Comparison of ENCODE assay signal across 13 cellular contexts in genomic region chr12:67541625-67541991, GRCh38.
DNase-seq lines count a peak whose midpoint lies in the region; ATAC-seq and TF ChIP-seq lines count a peak whose summit lies in the region.
"Had no signal": no experiment of that assay in that cellular context is flagged by ENCODE, and none has a peak within 500 bp of the region (broad histone marks: within the 10 kb centered on the region; RNA-seq: fewer than 3 reads in every experiment).

No MANE protein-coding gene starts in this region.

- H3K36me3 ChIP-seq in CD8-positive, alpha-beta T cell (ENCODE audit: insufficient read depth, low read length) = no peaks in the 10 kb centered on the region

- peak in 3 of 7 experiments; percentile 20 to 62 (median 33) for DNase-seq in CD8-positive, alpha-beta T cell
- DNase-seq in NCI-H1105 treated with DMSO at 0.1 percent for 48 hours (lab: John Stamatoyannopoulos, UW) = peak; percentile 85
- DNase-seq in T-helper 2 cell treated with Interferon-gamma antibody and Interleukin-4, amounts not matched to agents 5 μg/mL and 100 μg/mL, for 36 hours (ENCODE audit: low spot score) = no peak
- no peak for DNase-seq in stimulated activated CD4-positive, alpha-beta T cell treated with anti-CD3 and anti-CD28 coated beads, Interleukin-12 subunit alpha, Interleukin-12 subunit beta, amount 100 ng/mL, for 4 hours
- DNase-seq in AML-193 (lab: John Stamatoyannopoulos, UW) = no peak
- no peak for DNase-seq in MV-4-11 (lab: John Stamatoyannopoulos, UW)
- DNase-seq: effector memory CD8-positive, alpha-beta T cell; small intestine had no signal

- no peaks in the 10 kb centered on the region for H3K27me3 Mint-ChIP-seq in CD8-positive, alpha-beta T cell (ENCODE audit: low read depth)
- H3K27me3 Mint-ChIP-seq in T-helper 2 cell treated with Interferon-gamma antibody and Interleukin-4, amounts not matched to agents 5 μg/mL and 100 μg/mL, for 36 hours (ENCODE audit: low read depth) = peaks cover 7% of the 10 kb centered on the region
- H3K27me3 Mint-ChIP-seq: effector memory CD8-positive, alpha-beta T cell had no signal

- intact Hi-C loops in CD8-positive, alpha-beta T cell (cut with DNase I, micrococcal nuclease) = no loop called here

- POLR2A ChIA-PET in CD8-positive, alpha-beta T cell (lab: Charles Lee) = no interaction called here

- ATAC-seq in CD8-positive, alpha-beta T cell = no peak
- ATAC-seq in GM18519 (IDR thresholded peaks at IDR 0.05; ENCODE audit: low FRiP score, unreplicated experiment) (peak; percentile 13), SK-N-SH treated with all-trans-retinoic acid at 6 μM for 48 hours (no peak)
- ATAC-seq: activated naive CD4-positive, alpha-beta T cell treated with anti-CD3 and anti-CD28 coated beads, Interleukin-2, amount 50 U/mL, for 72 hours; effector memory CD8-positive, alpha-beta T cell; HepG2 had no signal

- no peaks in the 10 kb centered on the region for H3K9me3 ChIP-seq in CD8-positive, alpha-beta T cell (ENCODE audit: low read length)

- CTCF ChIA-PET in CD8-positive, alpha-beta T cell (lab: Charles Lee) = interaction anchor here (0.9 to 1.4 kb wide), 2 partner anchors 101 to 193 kb away, joined by 3 read pairs; no protein-coding TSS in a partner anchor

- TF ChIP-seq CTCF in CD8-positive, alpha-beta T cell (IDR thresholded peaks at IDR 0.05) = no peak

- H3K4me1 ChIP-seq in CD8-positive, alpha-beta T cell (ENCODE audit: insufficient read depth, low read length) = peaks cover 22% of the 10 kb centered on the region

- no peak overlapping the region for H3K4me3 ChIP-seq in CD8-positive, alpha-beta T cell (ENCODE audit: low read depth, low read length)
- H3K4me3 ChIP-seq: hepatocyte had no signal

- no peaks in the 10 kb centered on the region for H3K36me3 Mint-ChIP-seq in CD8-positive, alpha-beta T cell
- no peaks in the 10 kb centered on the region for H3K36me3 Mint-ChIP-seq in T-helper 2 cell treated with Interferon-gamma antibody and Interleukin-4, amounts not matched to agents 5 μg/mL and 100 μg/mL, for 36 hours (ENCODE audit: low read depth)
- H3K36me3 Mint-ChIP-seq: activated naive CD4-positive, alpha-beta T cell treated with anti-CD3 and anti-CD28 coated beads, Interleukin-2, amount 50 U/mL, for 72 hours had no signal

- no peak overlapping the region for H3K27ac ChIP-seq in CD8-positive, alpha-beta T cell (ENCODE audit: low read depth, low read length)
- H3K27ac ChIP-seq: hepatocyte had no signal

- H3K27me3 ChIP-seq in CD8-positive, alpha-beta T cell (ENCODE audit: insufficient read depth, low read length) = no peaks in the 10 kb centered on the region
- H3K27me3 ChIP-seq: hepatocyte had no signal

- H3K9me3 Mint-ChIP-seq in CD8-positive, alpha-beta T cell = no peaks in the 10 kb centered on the region
- H3K9me3 Mint-ChIP-seq in T-helper 2 cell treated with Interferon-gamma antibody and Interleukin-4, amounts not matched to agents 5 μg/mL and 100 μg/mL, for 36 hours = no peaks in the 10 kb centered on the region
- H3K9me3 Mint-ChIP-seq: effector memory CD8-positive, alpha-beta T cell had no signal

- H3K4me3 Mint-ChIP-seq in CD8-positive, alpha-beta T cell = peak overlapping the region; percentile 8
- H3K4me3 Mint-ChIP-seq in T-helper 2 cell treated with Interferon-gamma antibody and Interleukin-4, amounts not matched to agents 5 μg/mL and 100 μg/mL, for 36 hours = peak overlapping the region; percentile 3
- H3K4me3 Mint-ChIP-seq: effector memory CD8-positive, alpha-beta T cell had no signal

- peak overlapping the region; percentile 43 for H3K27ac Mint-ChIP-seq in CD8-positive, alpha-beta T cell
- H3K27ac Mint-ChIP-seq in T-helper 2 cell treated with Interferon-gamma antibody and Interleukin-4, amounts not matched to agents 5 μg/mL and 100 μg/mL, for 36 hours = no peak overlapping the region
- H3K27ac Mint-ChIP-seq: activated naive CD4-positive, alpha-beta T cell treated with anti-CD3 and anti-CD28 coated beads, Interleukin-2, amount 50 U/mL, for 72 hours had no signal

- H3K4me1 Mint-ChIP-seq in CD8-positive, alpha-beta T cell (ENCODE audit: low read depth) = peaks cover 52% of the 10 kb centered on the region
- H3K4me1 Mint-ChIP-seq in T-helper 2 cell treated with Interferon-gamma antibody and Interleukin-4, amounts not matched to agents 5 μg/mL and 100 μg/mL, for 36 hours (ENCODE audit: low read depth) = peaks cover 6% of the 10 kb centered on the region

TF ChIP-seq in SK-N-SH treated with all-trans-retinoic acid at 6 μM for 48 hours, 23 proteins besides CTCF, POLR2A, EP300 and RAD21:
- no peak for TF ChIP-seq PPARA (CRISPR knock-in tag; IDR thresholded peaks at IDR 0.05; ENCODE audit: borderline replicate concordance)
- TF ChIP-seq ESRRG (CRISPR knock-in tag; IDR thresholded peaks at IDR 0.05) = no peak
- no peak for TF ChIP-seq CSRNP3 (CRISPR knock-in tag; IDR thresholded peaks at IDR 0.05)
- no peak for TF ChIP-seq ARNTL (CRISPR knock-in tag; IDR thresholded peaks at IDR 0.05; ENCODE audit: borderline replicate concordance, low read depth)
TF ChIP-seq in SK-N-SH treated with all-trans-retinoic acid at 6 μM for 48 hours: peak in this region for 0.
